Comparison of ENCODE assay signal across 27 cellular contexts in the genomic region with DNA sequence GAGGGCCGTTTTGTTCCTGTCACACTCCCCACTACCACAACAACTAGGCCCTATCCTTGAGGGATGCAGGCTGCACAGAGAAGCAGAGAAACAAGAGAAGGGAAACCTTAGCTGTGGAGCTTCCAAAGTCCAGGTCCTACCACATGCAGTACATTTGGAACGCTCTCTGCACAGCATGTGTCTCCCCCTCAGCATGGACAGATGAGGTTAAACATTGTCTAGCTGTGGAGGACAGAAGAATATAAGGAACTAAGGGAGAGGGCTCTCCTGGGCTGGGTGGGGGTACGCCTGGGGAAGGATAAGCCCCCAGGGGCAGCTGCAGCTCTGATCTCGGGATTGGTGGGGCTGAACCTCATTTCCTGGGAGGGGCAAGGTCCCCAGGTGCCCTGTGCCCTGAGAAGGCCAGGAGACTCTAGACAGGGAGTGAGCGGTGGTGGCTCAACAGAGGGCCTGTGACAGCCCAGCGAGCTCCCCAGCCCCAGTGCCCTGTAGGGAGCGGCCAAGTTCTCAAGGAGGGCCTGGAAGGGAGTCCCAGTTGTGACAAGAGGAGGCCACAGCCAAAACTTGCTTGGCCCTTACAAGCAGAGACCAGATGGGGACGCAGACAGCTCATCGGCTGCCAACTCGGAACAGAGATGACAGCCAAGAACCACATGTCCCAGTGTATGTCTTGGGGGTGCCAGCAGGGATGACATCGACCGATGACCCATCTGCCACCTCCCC. TPM values are rescaled to one million over a fixed set of nuclear protein-coding genes. Genes with fewer than 3 reads are reported as not detected.
DNase-seq lines count a peak whose midpoint lies in the region; ATAC-seq, FAIRE-seq and TF ChIP-seq lines count a peak whose summit lies in the region.
"Had no signal": no experiment of that assay in that cellular context is flagged by ENCODE, and none has a peak within 500 bp of the region (broad histone marks: within the 10 kb centered on the region; RNA-seq: fewer than 3 reads in every experiment).

No MANE protein-coding gene starts in this region.

- no peak overlapping the region for H4K8ac ChIP-seq in IMR-90 (ENCODE audit: low read depth in 2 of 2, low read length in 2 of 2)
- no peak overlapping the region; the same call in 1 of the 2 replicates for H4K8ac ChIP-seq in H1 (ENCODE audit: extremely low read depth, insufficient read depth, low read length)

- dilution Hi-C loops in IMR-90 (cut with HindIII; ENCODE audit: low sequenced_read_pairs, unreplicated experiment), result no loop called here

- no peak overlapping the region for H2AFZ ChIP-seq in IMR-90 (replicated peaks; ENCODE audit: low read length, poor library complexity)
- H2AFZ ChIP-seq in H1 (ENCODE audit: low read length), result no peak overlapping the region
- no peak overlapping the region for H2AFZ ChIP-seq in MM.1S (ENCODE audit: low read length)
- H2AFZ ChIP-seq: hepatocyte had no signal

- no peak overlapping the region for H3K4me3 ChIP-seq in BLaER1
- H3K4me3 ChIP-seq in IMR-90 (ENCODE audit: insufficient read depth, low read depth, low read length), result no peak overlapping the region
- no peak overlapping the region for H3K4me3 ChIP-seq in H1 (ENCODE audit: extremely low read depth in 1 of 4, insufficient read depth in 2 of 4, low read depth in 3 of 4, low read length in 4 of 4)
- H3K4me3 ChIP-seq in MM.1S (ENCODE audit: low read length), result no peak overlapping the region
- H3K4me3 ChIP-seq: coronary artery, hepatocyte, prostate gland had no signal

- no peak for FAIRE-seq in H1 (lab: Jason Lieb, UNC)

- 80% methylated on average over 3 of the region's 12 CpGs; no CpG with 5 or more reads in 1 of the 2 experiments for WGBS in IMR-90 (ENCODE audit: extremely low coverage in 2 of 2, insufficient read length in 1 of 2), 2 experiments
- WGBS in H1 (ENCODE audit: extremely low coverage in 1 of 2, insufficient coverage in 1 of 2, insufficient read length in 1 of 2, insufficient replicate concordance in 2 of 2, low coverage in 1 of 2, low lambda C conversion rate in 2 of 2, missing lambda C conversion rate in 1 of 2), 2 experiments, result 85% methylated on average over 12 of the region's 12 CpGs; no CpG with 5 or more reads in 1 of the 2 experiments

- H2BK20ac ChIP-seq in IMR-90 (ENCODE audit: low read depth, low read length) (no peak overlapping the region), H1 (ENCODE audit: low read length) (no peak overlapping the region)

- no peaks in the 10 kb centered on the region for H3K9me1 ChIP-seq in IMR-90 (ENCODE audit: insufficient read depth, low read length)

- peak overlapping the region; percentile 72 for H2AK9ac ChIP-seq in IMR-90 (replicated peaks; ENCODE audit: low read depth, low read length, poor library complexity)

- DNase-seq in IMR-90 (no peak), H1 (ENCODE audit: low read depth in 1 of 2, low spot score in 2 of 2) (no peak), neural crest cell (ENCODE audit: low read depth, low spot score) (no peak), MM.1S (no peak), NCI-H187 treated with DMSO at 0.1 percent for 48 hours (lab: John Stamatoyannopoulos, UW) (no peak)
- DNase-seq: activated CD4-positive, alpha-beta T cell treated with anti-CD3 and anti-CD28 coated beads for 1 hour; activated CD8-positive, alpha-beta memory T cell treated with anti-CD3 and anti-CD28 coated beads for 24 hours; activated naive CD4-positive, alpha-beta T cell; activated T-cell treated with anti-CD3 and anti-CD28 coated beads, Interleukin-2, amount 50 U/mL, for 4 hours; EL; foreskin melanocyte; NCI-H1436 treated with DMSO at 0.1 percent for 48 hours; NCI-H2171; NCI-H526 treated with DMSO at 0.1 percent for 48 hours had no signal

- H4K20me1 ChIP-seq in BLaER1, result peaks cover 20% of the 10 kb centered on the region; the same call in 1 of the 2 replicates
- no peaks in the 10 kb centered on the region for H4K20me1 ChIP-seq in IMR-90 (ENCODE audit: insufficient read depth, low read length)
- no peaks in the 10 kb centered on the region for H4K20me1 ChIP-seq in H1 (replicated peaks in 1 of 2; ENCODE audit: control insufficient read depth in 1 of 2, insufficient read depth in 2 of 2, low read length in 2 of 2)
- H4K20me1 ChIP-seq in MM.1S (ENCODE audit: insufficient read depth, low read length), result no peaks in the 10 kb centered on the region

- no peak overlapping the region for H3K56ac ChIP-seq in IMR-90 (ENCODE audit: extremely low read depth, insufficient read depth, low read length)
- H3K56ac ChIP-seq in H1 (replicated peaks; ENCODE audit: insufficient read length, low read depth, low read length), result no peak overlapping the region

- H4K91ac ChIP-seq in IMR-90 (ENCODE audit: insufficient read depth, low read depth, low read length) (no peak overlapping the region), H1 (replicated peaks; ENCODE audit: insufficient read length, low read length) (no peak overlapping the region)

- TF ChIP-seq CTCF in IMR-90 (conservative IDR thresholded peaks at IDR 0.05; ENCODE audit: low read depth, low read length) (no peak), H1 (IDR thresholded peaks at IDR 0.05; ENCODE audit: control extremely low read depth in 1 of 3, insufficient read depth in 1 of 3, low read depth in 1 of 3, low read length in 3 of 3) (no peak), neural crest cell (conservative IDR thresholded peaks at IDR 0.05) (no peak), MM.1S (IDR thresholded peaks at IDR 0.05; ENCODE audit: low read length) (no peak)

- H3K4me2 ChIP-seq in BLaER1 (peak overlapping the region; percentile 78), IMR-90 (ENCODE audit: low read depth, low read length) (no peak overlapping the region), H1 (ENCODE audit: insufficient read depth in 1 of 2, low read depth in 2 of 2, low read length in 2 of 2) (no peak overlapping the region), MM.1S (ENCODE audit: low read depth, low read length) (no peak overlapping the region)
- H3K4me2 ChIP-seq: hepatocyte had no signal

- H2BK12ac ChIP-seq in H1 (ENCODE audit: low read depth, low read length), result 0 out of 2 replicates have a peak overlapping the region, but pooled peaks have one; percentile 44

- no peak for TF ChIP-seq EP300 in H1 (IDR thresholded peaks at IDR 0.05; ENCODE audit: borderline replicate concordance in 1 of 2, low read depth in 2 of 2, low read length in 2 of 2)

- H2BK15ac ChIP-seq in IMR-90 (ENCODE audit: low read depth, low read length) (no peak overlapping the region), H1 (ENCODE audit: low read length) (no peak overlapping the region)

- H3K14ac ChIP-seq in IMR-90 (replicated peaks; ENCODE audit: low read depth, low read length) (no peak overlapping the region), H1 (ENCODE audit: insufficient read length) (no peak overlapping the region)

- no peaks in the 10 kb centered on the region for H3K36me3 Mint-ChIP-seq in neural crest cell (ENCODE audit: low read depth)

- peaks cover 7% of the 10 kb centered on the region; the same call in 1 of the 2 replicates for H3K23me2 ChIP-seq in H1 (ENCODE audit: low read depth, low read length)

- H3K27ac Mint-ChIP-seq in neural crest cell (ENCODE audit: unreplicated experiment), result peak overlapping the region; percentile 57
- H3K27ac Mint-ChIP-seq: T-helper 1 cell treated with Interleukin-12 subunit alpha and Interleukin-12 subunit beta and Interleukin-4 antibody, amounts not matched to agents 30 μg/mL and 1 μg/mL, for 36 hours had no signal

- H3K9me2 ChIP-seq in MM.1S (replicated peaks; ENCODE audit: insufficient read depth, low read length), result no peaks in the 10 kb centered on the region

- H4K5ac ChIP-seq in IMR-90 (ENCODE audit: low read depth, low read length) (no peak overlapping the region), H1 (ENCODE audit: insufficient read length, low read depth, low read length) (no peak overlapping the region)

- H3K27me3 Mint-ChIP-seq in neural crest cell (ENCODE audit: low read depth), result peaks cover 8% of the 10 kb centered on the region

- CTCF ChIA-PET in IMR-90 (lab: Yijun Ruan, JAX) (interaction anchor here (1.2 to 1.5 kb wide), 2 partner anchors 17 kb away, joined by 3 to 5 read pairs; no protein-coding TSS in a partner anchor), H1 (lab: Charles Lee; ENCODE audit: partially characterized antibody) (interaction anchor here (0.8 to 35.1 kb wide), 12 partner anchors 10 to 331 kb away, joined by 3 to 859 read pairs (median 4); no protein-coding TSS in a partner anchor)

- intact Hi-C loops in IMR-90 (cut with micrococcal nuclease), result no loop called here

- H3K4ac ChIP-seq in IMR-90 (ENCODE audit: low read depth, low read length) (no peak overlapping the region), H1 (replicated peaks; ENCODE audit: insufficient read length, low read depth, low read length) (no peak overlapping the region)

- in situ Hi-C loops in IMR-90 (cut with MboI; ENCODE audit: low sequenced_read_pairs), result no loop called here

- H3K27ac ChIP-seq in BLaER1, result no peak overlapping the region
- H3K27ac ChIP-seq in IMR-90 (ENCODE audit: insufficient read depth, low read length), result no peak overlapping the region
- H3K27ac ChIP-seq in H1 (ENCODE audit: low read depth, low read length), result no peak overlapping the region
- no peak overlapping the region for H3K27ac ChIP-seq in MM.1S (ENCODE audit: low read length)
- H3K27ac ChIP-seq: coronary artery, hepatocyte, prostate gland had no signal

- H3K36me3 ChIP-seq in BLaER1 (no peaks in the 10 kb centered on the region), IMR-90 (ENCODE audit: control insufficient read depth, insufficient read depth, low read length) (no peaks in the 10 kb centered on the region), H1 (ENCODE audit: control insufficient read depth in 2 of 4, insufficient read depth in 4 of 4, low read length in 3 of 4) (no peaks in the 10 kb centered on the region), MM.1S (replicated peaks; ENCODE audit: insufficient read depth, low read length) (no peaks in the 10 kb centered on the region)
- H3K36me3 ChIP-seq: prostate gland had no signal

- H3K27me3 ChIP-seq in BLaER1, result peaks cover 17% of the 10 kb centered on the region
- H3K27me3 ChIP-seq in IMR-90 (ENCODE audit: control insufficient read depth, insufficient read depth, low read length), result peaks cover 49% of the 10 kb centered on the region
- H3K27me3 ChIP-seq in H1 (replicated peaks in 1 of 4; ENCODE audit: control insufficient read depth in 3 of 4, extremely low read depth in 1 of 4, insufficient read depth in 3 of 4, low read length in 3 of 4), result peaks cover 0 to 20% (median 19%) of the 10 kb centered on the region in 4 experiments; a peak in 6 of 7 replicates
- H3K27me3 ChIP-seq in MM.1S (replicated peaks; ENCODE audit: insufficient read depth, low read length), result peaks cover 47% of the 10 kb centered on the region

- BruUV-seq in IMR-90 (replicated peaks; lab: Mats Ljungman, UMichigan), result no TSS peak

- H3K23ac ChIP-seq in IMR-90 (ENCODE audit: low read depth, low read length), result no peak overlapping the region
- H3K23ac ChIP-seq in H1 (ENCODE audit: insufficient read length), result no peak overlapping the region

- H3K9me3 ChIP-seq in BLaER1 (no peaks in the 10 kb centered on the region), IMR-90 (ENCODE audit: control insufficient read depth, insufficient read depth, low read length) (no peaks in the 10 kb centered on the region), H1 (ENCODE audit: insufficient read depth in 2 of 2, low read depth in 1 of 2, low read length in 1 of 2) (no peaks in the 10 kb centered on the region), MM.1S (replicated peaks; ENCODE audit: insufficient read depth, low read length) (no peaks in the 10 kb centered on the region)
- H3K9me3 ChIP-seq: prostate gland had no signal

- no peaks in the 10 kb centered on the region for H3F3A ChIP-seq in MM.1S (ENCODE audit: insufficient read depth, low read length)

- TF ChIP-seq RAD21 in IMR-90 (IDR thresholded peaks at IDR 0.05; ENCODE audit: low read length), result no peak
- no peak for TF ChIP-seq RAD21 in H1 (IDR thresholded peaks at IDR 0.05 in 1 of 2, conservative IDR thresholded peaks at IDR 0.05 in 1 of 2; ENCODE audit: low read depth in 2 of 2, low read length in 2 of 2)

- H3K18ac ChIP-seq in IMR-90 (ENCODE audit: low read depth, low read length) (no peak overlapping the region), H1 (ENCODE audit: extremely low read depth, low read length) (no peak overlapping the region)

- H2AK5ac ChIP-seq in IMR-90 (ENCODE audit: low read depth, low read length), result no peak overlapping the region
- H2AK5ac ChIP-seq in H1 (ENCODE audit: low read depth, low read length), result no peak overlapping the region

- POLR2A ChIA-PET in IMR-90 (lab: Charles Lee; ENCODE audit: unreplicated experiment), result no interaction called here
- POLR2A ChIA-PET in H1 (lab: Charles Lee; ENCODE audit: partially characterized antibody), result interaction anchor here (0.5 to 1.6 kb wide), 6 partner anchors 9 to 48 kb away, joined by 3 to 7 read pairs (median 4); no protein-coding TSS in a partner anchor

- H3K79me2 ChIP-seq in H1 (ENCODE audit: control insufficient read depth in 1 of 2, insufficient read depth in 2 of 2, low read length in 2 of 2), result no peaks in the 10 kb centered on the region
- H3K79me2 ChIP-seq in MM.1S (ENCODE audit: low read length), result no peaks in the 10 kb centered on the region
- H3K79me2 ChIP-seq: hepatocyte had no signal

- no peak for ATAC-seq in IMR-90 (ENCODE audit: low read depth)
- ATAC-seq in GM18505 (IDR thresholded peaks at IDR 0.05; ENCODE audit: unreplicated experiment), result no peak
- ATAC-seq: activated T-cell treated with anti-CD3 and anti-CD28 coated beads, Interleukin-2, amount 50 U/mL, for 4 hours; esophagus mucosa; HCT116 had no signal

- peaks cover 50% of the 10 kb centered on the region for H3K4me1 ChIP-seq in BLaER1
- no peaks in the 10 kb centered on the region for H3K4me1 ChIP-seq in IMR-90 (ENCODE audit: control insufficient read depth, insufficient read depth, low read length)
- peaks cover 0 to 10% (median 3%) of the 10 kb centered on the region in 4 experiments; a peak in 6 of 7 replicates for H3K4me1 ChIP-seq in H1 (replicated peaks in 1 of 4; ENCODE audit: control insufficient read depth in 3 of 4, insufficient read depth in 4 of 4, low read length in 3 of 4)
- 0 out of 2 replicates have a peak, but pooled peaks cover 1% of the 10 kb centered on the region for H3K4me1 ChIP-seq in MM.1S (ENCODE audit: low read length)
- H3K4me1 ChIP-seq: prostate gland had no signal

- TF ChIP-seq POLR2A in IMR-90 (IDR thresholded peaks at IDR 0.05; ENCODE audit: low read depth, low read length) (no peak), H1 (IDR thresholded peaks at IDR 0.05; ENCODE audit: control extremely low read depth in 1 of 2, low read depth in 2 of 2, low read length in 2 of 2) (no peak), GM18505 (IDR thresholded peaks at IDR 0.05; ENCODE audit: borderline replicate concordance, extremely low read depth, insufficient read depth, insufficient read length) (no peak)

- no peaks in the 10 kb centered on the region for H3K79me1 ChIP-seq in IMR-90 (ENCODE audit: low read depth in 1 of 2, low read length in 2 of 2)
- no peaks in the 10 kb centered on the region for H3K79me1 ChIP-seq in H1 (ENCODE audit: low read depth, low read length)

- H3K9me3 Mint-ChIP-seq in neural crest cell, result no peaks in the 10 kb centered on the region
- H3K9me3 Mint-ChIP-seq: activated T-cell treated with anti-CD3 and anti-CD28 coated beads, Interleukin-2, amount 50 U/mL, for 4 hours; T-helper 1 cell treated with Interleukin-12 subunit alpha and Interleukin-12 subunit beta and Interleukin-4 antibody, amounts not matched to agents 30 μg/mL and 1 μg/mL, for 36 hours had no signal

- no peak overlapping the region for H2BK120ac ChIP-seq in IMR-90 (ENCODE audit: low read depth, low read length)
- H2BK120ac ChIP-seq in H1 (replicated peaks; ENCODE audit: low read depth, low read length), result no peak overlapping the region

- H2BK5ac ChIP-seq in IMR-90 (ENCODE audit: low read depth, low read length, poor library complexity, severe bottlenecking) (no peak overlapping the region), H1 (ENCODE audit: low read depth, low read length) (no peak overlapping the region)

- peaks cover 8% of the 10 kb centered on the region for H3K4me1 Mint-ChIP-seq in neural crest cell

- no peak overlapping the region for H3K9ac ChIP-seq in BLaER1
- H3K9ac ChIP-seq in IMR-90 (ENCODE audit: low read depth, low read length), result no peak overlapping the region
- H3K9ac ChIP-seq in H1 (replicated peaks in 1 of 4; ENCODE audit: extremely low read depth in 1 of 4, low read depth in 3 of 4, low read length in 3 of 4), result no peak overlapping the region
- H3K9ac ChIP-seq in MM.1S (ENCODE audit: low read length), result no peak overlapping the region

- H3K4me3 Mint-ChIP-seq in neural crest cell, result no peak overlapping the region
- H3K4me3 Mint-ChIP-seq: activated T-cell treated with anti-CD3 and anti-CD28 coated beads, Interleukin-2, amount 50 U/mL, for 4 hours; T-helper 1 cell treated with Interleukin-12 subunit alpha and Interleukin-12 subunit beta and Interleukin-4 antibody, amounts not matched to agents 30 μg/mL and 1 μg/mL, for 36 hours had no signal

RNA-seq across cellular contexts. Expression of a gene that starts 30.1 kb away (rescaled TPM):
- 34.2 and 35.3 TPM in 2 replicates for total RNA-seq in IMR-90 (2012; rRNA removed)
- 40.9 and 41.6 TPM in 2 replicates for polyA plus RNA-seq in IMR-90 (2012; rRNA removed)
- polyA plus RNA-seq in IMR-90 (2012; cell fraction: cytosol; rRNA removed), result 40.1 and 58.5 TPM in 2 replicates
- polyA plus RNA-seq in IMR-90 (2012; cell fraction: nucleus; rRNA removed; ENCODE audit: low replicate concordance), result 74.1 and 106 TPM in 2 replicates
- total RNA-seq in H1 (2021; fragmentation: NEBNext Ultra II Directional; extraction: Animal tissue kit (Norgen Biotek cat#: 25700)), result 53.7 and 54.7 TPM in 2 replicates
- 41.5 and 54.8 TPM in 2 replicates for polyA plus RNA-seq in H1 (2011; rRNA removed)
- 55.9 TPM for polyA plus RNA-seq in H1 (2011; cell fraction: cytosol; rRNA removed)
- polyA plus RNA-seq in H1 (2011; cell fraction: nucleus; rRNA removed), result 75.9 TPM
- polyA plus RNA-seq in H1 (2012, experiment 1 of 2), result 34.3 to 51.2 TPM (median 49.7 TPM) in 4 replicates
- polyA plus RNA-seq in H1 (2012, experiment 2 of 2), result 65.9 TPM
- polyA plus RNA-seq in H1 (2013, experiment 1 of 2), result 29.8 TPM
- 33.1 TPM for polyA plus RNA-seq in H1 (2013, experiment 2 of 2)
- 50.7 and 74.4 TPM in 2 replicates for polyA minus RNA-seq in H1 (2011; rRNA and poly(A)+ RNA removed)
- polyA minus RNA-seq in H1 (2011; cell fraction: cytosol; rRNA and poly(A)+ RNA removed), result 32.1 TPM
- 29.1 TPM for polyA minus RNA-seq in H1 (2011; cell fraction: nucleus; rRNA and poly(A)+ RNA removed)
- 38.8 and 40.9 TPM in 2 replicates for total RNA-seq in neural crest cell

RNA-seq across cellular contexts. Expression of a gene that starts 46.9 kb away (rescaled TPM):
- total RNA-seq in IMR-90 (2012; rRNA removed) (not detected in 2 replicates), neural crest cell (not detected in 2 replicates)
- polyA plus RNA-seq in IMR-90 (2012; rRNA removed) (not detected in 2 replicates), H1 (2011; rRNA removed) (1.3 and 1.9 TPM in 2 replicates)
- polyA plus RNA-seq in IMR-90 (2012; cell fraction: cytosol; rRNA removed), result not detected in 2 replicates
- not detected in 2 replicates for polyA plus RNA-seq in IMR-90 (2012; cell fraction: nucleus; rRNA removed; ENCODE audit: low replicate concordance)
- total RNA-seq in H1 (2021; fragmentation: NEBNext Ultra II Directional; extraction: Animal tissue kit (Norgen Biotek cat#: 25700)), result 0.63 and 0.97 TPM in 2 replicates
- 3.3 TPM for polyA plus RNA-seq in H1 (2011; cell fraction: cytosol; rRNA removed)
- polyA plus RNA-seq in H1 (2011; cell fraction: nucleus; rRNA removed), result 4.1 TPM
- 2.1 to 3.5 TPM (median 2.7 TPM) in 4 replicates for polyA plus RNA-seq in H1 (2012, experiment 1 of 2)
- polyA plus RNA-seq in H1 (2012, experiment 2 of 2), result 1.1 TPM
- polyA plus RNA-seq in H1 (2013, experiment 1 of 2), result 0.53 TPM
- 0.77 TPM for polyA plus RNA-seq in H1 (2013, experiment 2 of 2)
- polyA minus RNA-seq in H1 (2011; rRNA and poly(A)+ RNA removed), result 0.54 and 0.80 TPM in 2 replicates
- polyA minus RNA-seq in H1 (2011; cell fraction: cytosol; rRNA and poly(A)+ RNA removed), result not detected
- 1.00 TPM for polyA minus RNA-seq in H1 (2011; cell fraction: nucleus; rRNA and poly(A)+ RNA removed)
- total RNA-seq: activated T-cell treated with anti-CD3 and anti-CD28 coated beads, Interleukin-2, amount 50 U/mL, for 4 hours; esophagus mucosa; hepatocyte; lower leg skin; mucosa of gallbladder; skeletal muscle tissue; subcutaneous adipose tissue; ureter had no signal
- polyA plus RNA-seq: hepatocyte had no signal

RNA-seq across cellular contexts. Expression of a gene that starts 47.0 kb away (rescaled TPM):
- total RNA-seq in IMR-90 (2012; rRNA removed) (not detected in 2 replicates), neural crest cell (0.40 and 0.96 TPM in 2 replicates)
- polyA plus RNA-seq in IMR-90 (2012; rRNA removed) (0.40 and 0.41 TPM in 2 replicates), H1 (2011; rRNA removed) (4.2 and 8.9 TPM in 2 replicates)
- 0.52 and 0.58 TPM in 2 replicates for polyA plus RNA-seq in IMR-90 (2012; cell fraction: cytosol; rRNA removed)
- polyA plus RNA-seq in IMR-90 (2012; cell fraction: nucleus; rRNA removed; ENCODE audit: low replicate concordance), result 0.51 and 0.54 TPM in 2 replicates
- total RNA-seq in H1 (2021; fragmentation: NEBNext Ultra II Directional; extraction: Animal tissue kit (Norgen Biotek cat#: 25700)), result 5.9 and 6.9 TPM in 2 replicates
- 5.6 TPM for polyA plus RNA-seq in H1 (2011; cell fraction: cytosol; rRNA removed)
- 4.7 TPM for polyA plus RNA-seq in H1 (2011; cell fraction: nucleus; rRNA removed)
- polyA plus RNA-seq in H1 (2012, experiment 1 of 2), result 4.3 to 7.8 TPM (median 6.9 TPM) in 4 replicates
- polyA plus RNA-seq in H1 (2012, experiment 2 of 2), result 8.0 TPM
- polyA plus RNA-seq in H1 (2013, experiment 1 of 2), result 6.2 TPM
- 5.8 TPM for polyA plus RNA-seq in H1 (2013, experiment 2 of 2)
- 0.41 and 0.54 TPM in 2 replicates for polyA minus RNA-seq in H1 (2011; rRNA and poly(A)+ RNA removed)
- 3.1 TPM for polyA minus RNA-seq in H1 (2011; cell fraction: cytosol; rRNA and poly(A)+ RNA removed)
- polyA minus RNA-seq in H1 (2011; cell fraction: nucleus; rRNA and poly(A)+ RNA removed), result 2.5 TPM
- total RNA-seq: activated T-cell treated with anti-CD3 and anti-CD28 coated beads, Interleukin-2, amount 50 U/mL, for 4 hours; esophagus mucosa; hepatocyte; lower leg skin; prostate gland; skeletal muscle tissue; subcutaneous adipose tissue; ureter had no signal
